8 cellular contexts compared by ENCODE assay signal in the genomic region with DNA sequence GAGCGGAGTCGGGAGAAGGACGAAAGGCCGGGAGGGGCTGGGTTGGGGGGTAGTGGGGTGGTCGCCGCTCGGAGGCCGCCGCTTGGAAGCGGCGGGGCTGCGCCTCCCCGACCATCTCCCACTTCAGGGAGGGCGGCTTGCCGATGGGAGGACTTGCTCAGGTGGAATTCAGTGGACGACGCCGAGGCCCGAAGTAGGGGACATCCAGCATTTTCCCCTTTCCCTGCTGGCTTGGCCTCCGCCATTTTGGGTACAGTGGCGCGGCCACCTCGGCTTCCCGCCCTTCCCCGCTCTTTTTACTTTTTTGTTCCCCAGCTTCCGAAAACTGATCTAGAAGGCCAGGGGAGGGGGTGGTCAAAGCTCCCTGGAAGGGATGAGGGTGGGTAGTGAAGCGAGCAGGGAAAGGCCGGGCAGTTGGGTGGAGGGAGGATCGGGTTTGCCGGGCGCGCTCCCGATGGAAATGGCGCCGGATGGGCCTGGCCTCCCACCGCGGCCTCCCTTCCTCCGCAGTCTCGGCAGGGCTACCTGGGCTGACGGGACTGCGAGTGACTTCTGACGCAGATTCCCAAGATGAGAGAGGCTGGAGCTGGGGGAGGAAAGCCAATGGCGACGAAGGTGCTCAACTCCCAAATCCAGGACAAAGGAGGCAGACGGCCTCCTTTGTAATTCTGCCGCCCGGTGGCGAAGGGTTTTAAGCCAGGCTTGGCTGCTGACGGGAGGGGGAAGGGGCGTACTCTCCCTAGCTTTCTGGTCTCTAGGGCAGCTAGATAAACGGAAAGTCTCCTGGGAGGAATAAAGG. TPM values are rescaled to one million over a fixed set of nuclear protein-coding genes. Genes with fewer than 3 reads are reported as not detected.
DNase-seq lines count a peak whose midpoint lies in the region; ATAC-seq and TF ChIP-seq lines count a peak whose summit lies in the region.

Gene PBLD (minus strand): TSS at position 670 of the 799 bp plus-strand sequence. CDS start 26,084 bp downstream, outside the sequence.

- peak within 1 kb of the TSS; percentile 69 for H3K4me3 ChIP-seq in RWPE2 (ENCODE audit: severe bottlenecking)

- peaks cover 40% of the 10 kb centered on the region for H3K36me3 ChIP-seq in RWPE2 (ENCODE audit: low read depth)

- peak; percentile 82 for DNase-seq in DMS153 treated with DMSO at 0.1 percent for 48 hours (lab: John Stamatoyannopoulos, UW; ENCODE audit: unreplicated experiment)
- peak; percentile 80 to 81 for DNase-seq in Kasumi-1 (lab: John Stamatoyannopoulos, UW)
- peak; percentile 64 for DNase-seq in RWPE2 (ENCODE audit: low spot score)
- peak; percentile 80 for DNase-seq in activated naive CD4-positive, alpha-beta T cell treated with anti-CD3 and anti-CD28 coated beads for 36 hours
- DNase-seq in germinal center (ENCODE audit: low spot score), result peak; percentile 51
- peak; percentile 18 for DNase-seq in non-pigmented ciliary epithelial cell (ENCODE audit: low read depth)

- TF ChIP-seq CTCF in RWPE2 (IDR thresholded peaks at IDR 0.05; ENCODE audit: poor library complexity, severe bottlenecking) (peak; percentile 49), subcutaneous adipose tissue (IDR thresholded peaks at IDR 0.05; ENCODE audit: low read depth) (no peak)

- CTCF ChIA-PET in activated naive CD4-positive, alpha-beta T cell treated with anti-CD3 and anti-CD28 coated beads for 36 hours (lab: Charles Lee), result interaction anchor here (0.6 to 2.7 kb wide), 8 partner anchors 11 to 548 kb away, joined by 3 to 12 read pairs (median 5); no protein-coding TSS in a partner anchor

- no peaks in the 10 kb centered on the region for H3K9me3 Mint-ChIP-seq in activated naive CD4-positive, alpha-beta T cell treated with anti-CD3 and anti-CD28 coated beads for 36 hours

- no peaks in the 10 kb centered on the region for H3K9me3 ChIP-seq in RWPE2 (ENCODE audit: severe bottlenecking)

- peak within 1 kb of the TSS; percentile 100 for H3K27ac Mint-ChIP-seq in activated naive CD4-positive, alpha-beta T cell treated with anti-CD3 and anti-CD28 coated beads for 36 hours

- peaks cover 39% of the 10 kb centered on the region for H3K36me3 Mint-ChIP-seq in activated naive CD4-positive, alpha-beta T cell treated with anti-CD3 and anti-CD28 coated beads for 36 hours (ENCODE audit: low read depth)

- H3K27me3 Mint-ChIP-seq in activated naive CD4-positive, alpha-beta T cell treated with anti-CD3 and anti-CD28 coated beads for 36 hours (ENCODE audit: low read depth), result no peaks in the 10 kb centered on the region

- peak within 1 kb of the TSS; percentile 100 for H3K4me3 Mint-ChIP-seq in activated naive CD4-positive, alpha-beta T cell treated with anti-CD3 and anti-CD28 coated beads for 36 hours

- H3K4me1 Mint-ChIP-seq in activated naive CD4-positive, alpha-beta T cell treated with anti-CD3 and anti-CD28 coated beads for 36 hours (ENCODE audit: low read depth), result peaks cover 47% of the 10 kb centered on the region

- peak; percentile 27 for ATAC-seq in GM21737 (IDR thresholded peaks at IDR 0.05; ENCODE audit: unreplicated experiment)
- ATAC-seq in RWPE2 (ENCODE audit: low read depth), result peak; percentile 35

- H3K4me1 ChIP-seq in RWPE2 (ENCODE audit: insufficient read depth, poor library complexity, severe bottlenecking), result peaks cover 24% of the 10 kb centered on the region

- intact Hi-C loops in activated naive CD4-positive, alpha-beta T cell treated with anti-CD3 and anti-CD28 coated beads for 36 hours (cut with micrococcal nuclease), result loop anchor here (1.0 to 2.0 kb wide), 9 partner anchors 74 to 792 kb away; partner anchors contain the start of genes DDX50, DNA2, RUFY2 and SLC25A16

- H3K27ac ChIP-seq in RWPE2 (ENCODE audit: poor library complexity, severe bottlenecking), result peak within 1 kb of the TSS; percentile 81

- H3K27me3 ChIP-seq in RWPE2 (ENCODE audit: insufficient read depth, poor library complexity, severe bottlenecking), result no peaks in the 10 kb centered on the region

RNA-seq across cellular contexts. Expression of gene PBLD, which starts in this region (rescaled TPM):
- 1 to 10 TPM; 1.3 to 2.2 TPM for total RNA-seq in activated naive CD4-positive, alpha-beta T cell treated with anti-CD3 and anti-CD28 coated beads for 36 hours
- 10 to 100 TPM in 3 of 4 donors, 1 to 10 TPM in 1; 7.7 to 15.4 (median 12.7) TPM for total RNA-seq in subcutaneous adipose tissue

Comparison
In these comparisons a context has a peak if more than half of its experiments do, and no peak if none do; other contexts are left out.
1. Peak in every context shown above with its lines: DNase-seq, ATAC-seq, H3K4me3 ChIP-seq and H3K27ac ChIP-seq.
2. DNase-seq: peak in every context shown above with its lines; median percentile 82 in DMS153 treated with DMSO at 0.1 percent for 48 hours; 80 in Kasumi-1; 80 in activated naive CD4-positive, alpha-beta T cell treated with anti-CD3 and anti-CD28 coated beads for 36 hours; 64 in RWPE2; 51 in germinal center; 18 in non-pigmented ciliary epithelial cell.